20 cellular contexts compared by ENCODE assay signal in genomic region chr3:121175083-121175482, GRCh38.
"Had no signal": no experiment of that assay in that cellular context is flagged by ENCODE, and none has a peak within 500 bp of the region (broad histone marks: within the 10 kb centered on the region; RNA-seq: fewer than 3 reads in every experiment).

No MANE protein-coding gene starts in this region.

- H3K4me1 Mint-ChIP-seq: natural killer cell; stimulated activated naive B cell treated with anti-CD40 and anti-IgM and Interleukin-4, amounts not matched to agents 10 μg/mL and 1 μg/mL and 100 μg/mL, for 72 hours; stimulated activated naive CD8-positive, alpha-beta T cell treated with anti-CD3 and anti-CD28 coated beads, Interleukin-15, amount 100 ng/mL, for 72 hours had no signal

- H3K27ac Mint-ChIP-seq: natural killer cell; stimulated activated naive B cell treated with anti-CD40 and anti-IgM and Interleukin-4, amounts not matched to agents 10 μg/mL and 1 μg/mL and 100 μg/mL, for 72 hours; stimulated activated naive CD8-positive, alpha-beta T cell treated with anti-CD3 and anti-CD28 coated beads, Interleukin-15, amount 100 ng/mL, for 72 hours had no signal

- H3K4me1 ChIP-seq: gastrocnemius medialis, heart right ventricle, parathyroid adenoma, prostate gland, testis, tibial nerve had no signal

- H3K79me2 ChIP-seq: parathyroid adenoma had no signal

- H3K27ac ChIP-seq: gastrocnemius medialis, heart right ventricle, parathyroid adenoma, prostate gland, testis, tibial nerve had no signal

- H3K4me3 Mint-ChIP-seq: natural killer cell; stimulated activated naive B cell treated with anti-CD40 and anti-IgM and Interleukin-4, amounts not matched to agents 10 μg/mL and 1 μg/mL and 100 μg/mL, for 72 hours; stimulated activated naive CD8-positive, alpha-beta T cell treated with anti-CD3 and anti-CD28 coated beads, Interleukin-15, amount 100 ng/mL, for 72 hours had no signal

- ATAC-seq: esophagus mucosa; gastrocnemius medialis; heart right ventricle; left lobe of liver; natural killer cell; sciatic nerve; stimulated activated naive B cell treated with anti-CD40 and anti-IgM and Interleukin-4, amounts not matched to agents 10 μg/mL and 1 μg/mL and 100 μg/mL, for 72 hours; stimulated activated naive CD8-positive, alpha-beta T cell treated with anti-CD3 and anti-CD28 coated beads, Interleukin-15, amount 100 ng/mL, for 72 hours had no signal

- H3K4me3 ChIP-seq: gastrocnemius medialis, heart right ventricle, prostate gland, testis, tibial nerve had no signal

- H3K36me3 ChIP-seq: gastrocnemius medialis, heart right ventricle, prostate gland, tibial nerve had no signal

- H2AFZ ChIP-seq: parathyroid adenoma had no signal

- DNase-seq: effector memory CD4-positive, alpha-beta T cell; gastrocnemius medialis; heart right ventricle; hypothalamus; kidney glomerular epithelial cell; natural killer cell; occipital lobe; stimulated activated CD4-positive, alpha-beta T cell treated with anti-CD3 and anti-CD28 coated beads, Interleukin-2, amount 100 ng/mL, for 24 hours; stimulated activated CD4-positive, alpha-beta T cell treated with anti-CD3 and anti-CD28 coated beads, Interleukin-4, amount 100 ng/mL, for 4 hours; stimulated activated naive B cell treated with anti-CD40 and anti-IgM and Interleukin-4, amounts not matched to agents 10 μg/mL and 1 μg/mL and 100 μg/mL, for 72 hours; stimulated activated naive CD8-positive, alpha-beta T cell treated with anti-CD3 and anti-CD28 coated beads, Interleukin-15, amount 100 ng/mL, for 72 hours; testis had no signal

- H3K27me3 ChIP-seq: gastrocnemius medialis, heart right ventricle, testis, tibial nerve had no signal

- H3K9me3 ChIP-seq: gastrocnemius medialis, prostate gland, testis had no signal

- H3K27me3 Mint-ChIP-seq: stimulated activated naive B cell treated with anti-CD40 and anti-IgM and Interleukin-4, amounts not matched to agents 10 μg/mL and 1 μg/mL and 100 μg/mL, for 72 hours; stimulated activated naive CD8-positive, alpha-beta T cell treated with anti-CD3 and anti-CD28 coated beads, Interleukin-15, amount 100 ng/mL, for 72 hours had no signal

- H3K36me3 Mint-ChIP-seq: stimulated activated naive B cell treated with anti-CD40 and anti-IgM and Interleukin-4, amounts not matched to agents 10 μg/mL and 1 μg/mL and 100 μg/mL, for 72 hours had no signal

- FAIRE-seq: endometrium, islet of Langerhans had no signal

- H3K9ac ChIP-seq: parathyroid adenoma had no signal
